ENCODE assay signal across 2 cellular contexts in the genomic region with DNA sequence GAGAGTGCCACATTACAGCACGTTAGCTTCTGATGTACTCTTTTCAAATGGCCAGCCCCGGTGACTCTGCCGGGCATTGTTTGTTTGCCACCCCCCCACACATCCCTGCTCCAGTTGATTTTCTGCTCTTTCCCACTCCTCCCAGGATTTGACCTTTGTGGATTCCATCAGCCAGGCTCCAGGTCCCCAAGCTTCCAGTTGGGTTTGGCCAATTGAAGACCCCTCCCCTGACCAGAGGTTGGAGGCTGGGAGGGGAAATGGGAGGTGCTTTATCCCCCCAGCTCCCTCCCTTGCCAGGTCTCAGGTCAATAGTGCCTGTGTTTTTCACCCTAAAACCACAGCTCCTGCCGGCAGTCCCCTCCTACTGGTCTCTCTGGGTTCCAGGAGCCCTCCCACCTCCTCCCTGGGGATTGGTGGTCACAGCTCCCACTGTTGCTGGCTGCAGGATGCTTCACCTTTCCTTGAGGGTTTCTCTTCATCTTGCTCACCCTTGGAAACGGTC.
TF ChIP-seq lines count a peak whose summit lies in the region.

No MANE protein-coding gene starts in this region.

TF ChIP-seq in WTC11, 78 proteins besides CTCF, POLR2A, EP300 and RAD21 (continued from another document):
- TF ChIP-seq, protein P1, sequence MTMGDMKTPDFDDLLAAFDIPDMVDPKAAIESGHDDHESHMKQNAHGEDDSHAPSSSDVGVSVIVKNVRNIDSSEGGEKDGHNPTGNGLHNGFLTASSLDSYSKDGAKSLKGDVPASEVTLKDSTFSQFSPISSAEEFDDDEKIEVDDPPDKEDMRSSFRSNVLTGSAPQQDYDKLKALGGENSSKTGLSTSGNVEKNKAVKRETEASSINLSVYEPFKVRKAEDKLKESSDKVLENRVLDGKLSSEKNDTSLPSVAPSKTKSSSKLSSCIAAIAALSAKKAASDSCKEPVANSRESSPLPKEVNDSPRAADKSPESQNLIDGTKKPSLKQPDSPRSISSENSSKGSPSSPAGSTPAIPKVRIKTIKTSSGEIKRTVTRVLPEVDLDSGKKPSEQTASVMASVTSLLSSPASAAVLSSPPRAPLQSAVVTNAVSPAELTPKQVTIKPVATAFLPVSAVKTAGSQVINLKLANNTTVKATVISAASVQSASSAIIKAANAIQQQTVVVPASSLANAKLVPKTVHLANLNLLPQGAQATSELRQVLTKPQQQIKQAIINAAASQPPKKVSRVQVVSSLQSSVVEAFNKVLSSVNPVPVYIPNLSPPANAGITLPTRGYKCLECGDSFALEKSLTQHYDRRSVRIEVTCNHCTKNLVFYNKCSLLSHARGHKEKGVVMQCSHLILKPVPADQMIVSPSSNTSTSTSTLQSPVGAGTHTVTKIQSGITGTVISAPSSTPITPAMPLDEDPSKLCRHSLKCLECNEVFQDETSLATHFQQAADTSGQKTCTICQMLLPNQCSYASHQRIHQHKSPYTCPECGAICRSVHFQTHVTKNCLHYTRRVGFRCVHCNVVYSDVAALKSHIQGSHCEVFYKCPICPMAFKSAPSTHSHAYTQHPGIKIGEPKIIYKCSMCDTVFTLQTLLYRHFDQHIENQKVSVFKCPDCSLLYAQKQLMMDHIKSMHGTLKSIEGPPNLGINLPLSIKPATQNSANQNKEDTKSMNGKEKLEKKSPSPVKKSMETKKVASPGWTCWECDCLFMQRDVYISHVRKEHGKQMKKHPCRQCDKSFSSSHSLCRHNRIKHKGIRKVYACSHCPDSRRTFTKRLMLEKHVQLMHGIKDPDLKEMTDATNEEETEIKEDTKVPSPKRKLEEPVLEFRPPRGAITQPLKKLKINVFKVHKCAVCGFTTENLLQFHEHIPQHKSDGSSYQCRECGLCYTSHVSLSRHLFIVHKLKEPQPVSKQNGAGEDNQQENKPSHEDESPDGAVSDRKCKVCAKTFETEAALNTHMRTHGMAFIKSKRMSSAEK (CRISPR knock-in tag; IDR thresholded peaks at IDR 0.05; ENCODE audit: borderline replicate concordance): no peak

TF ChIP-seq in liver, 16 proteins besides CTCF, POLR2A, EP300 and RAD21 (continued from another document):
- no peak for TF ChIP-seq HNF4A (conservative IDR thresholded peaks at IDR 0.05)
